ENCODE assay signal across 30 cellular contexts in the genomic region with DNA sequence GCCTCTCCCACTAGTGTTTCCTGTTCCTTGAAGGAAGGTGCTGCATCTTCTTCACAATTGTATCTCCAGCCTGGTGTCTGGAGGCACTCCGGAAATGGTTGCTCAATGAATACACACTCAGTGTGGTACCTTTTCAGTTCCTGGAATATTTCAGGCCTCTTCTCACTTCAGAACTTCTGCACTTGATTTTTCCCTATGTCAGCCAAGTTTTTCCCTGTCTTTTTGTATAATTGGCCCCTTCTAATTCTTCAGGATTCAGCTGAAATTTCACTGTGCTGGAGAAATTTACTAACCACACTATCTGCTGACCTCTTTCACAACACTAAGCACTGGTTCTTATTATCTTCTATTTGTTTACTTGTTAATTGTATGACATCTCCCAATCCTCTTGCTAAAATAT.
"Had no signal": no experiment of that assay in that cellular context is flagged by ENCODE, and none has a peak within 500 bp of the region (broad histone marks: within the 10 kb centered on the region; RNA-seq: fewer than 3 reads in every experiment).

No MANE protein-coding gene starts in this region.

- DNase-seq: activated CD4-positive, alpha-beta memory T cell treated with anti-CD3 and anti-CD28 coated beads, Interleukin-2, amount 10 ng/mL, durations not matched to agents 7 days and 5 days; activated CD4-positive, alpha-beta T cell treated with anti-CD3 and anti-CD28 coated beads for 1 hour; activated CD4-positive, alpha-beta T cell treated with anti-CD3 and anti-CD28 coated beads for 4 hours; activated CD4-positive, alpha-beta T cell treated with anti-CD3 and anti-CD28 coated beads, Interleukin-2, amount 10 ng/mL, durations not matched to agents 7 days and 5 days; activated CD4-positive, alpha-beta T cell treated with anti-CD3 and anti-CD28 coated beads, Interleukin-2, amount 50 U/mL, for 4 hours; activated CD8-positive, alpha-beta memory T cell treated with anti-CD3 and anti-CD28 coated beads, Interleukin-2, amount 50 U/mL, for 48 hours; activated gamma-delta T cell; activated naive CD4-positive, alpha-beta T cell; activated naive CD4-positive, alpha-beta T cell treated with anti-CD3 and anti-CD28 coated beads, Interleukin-2, amount 10 ng/mL, durations not matched to agents 7 days and 5 days; activated naive CD8-positive, alpha-beta T cell treated with anti-CD3 and anti-CD28 coated beads, Interleukin-2, amount 10 ng/mL, durations not matched to agents 7 days and 5 days; activated T-cell treated with anti-CD3 and anti-CD28 coated beads for 4 hours; activated T-cell treated with anti-CD3 and anti-CD28 coated beads, Interleukin-2, amount 50 U/mL, for 24 hours; activated T-cell treated with anti-CD3 and anti-CD28 coated beads, Interleukin-2, amount 50 U/mL, for 72 hours; amniotic stem cell; anterior cingulate cortex; brain microvascular endothelial cell; dorsolateral prefrontal cortex; effector memory CD4-positive, alpha-beta T cell; endodermal cell; foreskin melanocyte; heart right ventricle; T-helper 1 cell; T-helper 17 cell; T1000 had no signal

- H3K27me3 ChIP-seq: brain microvascular endothelial cell, dorsolateral prefrontal cortex, gastroesophageal sphincter, heart right ventricle had no signal

- H3K27ac ChIP-seq: brain microvascular endothelial cell, coronary artery, dorsolateral prefrontal cortex, gastroesophageal sphincter, heart right ventricle, VCaP had no signal

- H3K4me1 ChIP-seq: gastroesophageal sphincter, heart right ventricle had no signal

- ATAC-seq: activated naive CD4-positive, alpha-beta T cell treated with anti-CD3 and anti-CD28 coated beads, Interleukin-2, amount 50 U/mL, for 72 hours; activated T-cell treated with anti-CD3 and anti-CD28 coated beads, Interleukin-2, amount 50 U/mL, for 72 hours; esophagus mucosa; gastroesophageal sphincter; heart right ventricle; T-helper 17 cell; WTC11 had no signal

- H3K4me3 ChIP-seq: coronary artery, dorsolateral prefrontal cortex, gastroesophageal sphincter, heart right ventricle had no signal

- H3K36me3 ChIP-seq: brain microvascular endothelial cell, gastroesophageal sphincter, heart right ventricle had no signal
